Comparison of ENCODE assay signal across 8 cellular contexts in genomic region chr3:112390783-112391641, GRCh38. TPM values are rescaled to one million over a fixed set of nuclear protein-coding genes. Genes with fewer than 3 reads are reported as not detected.
A peak's percentile ranks its signal among the peaks of the same experiment; 100 is the strongest.
DNase-seq lines count a peak whose midpoint lies in the region; ATAC-seq, FAIRE-seq and TF ChIP-seq lines count a peak whose summit lies in the region.

No MANE protein-coding gene starts in this region.

- peaks cover 3% of the 10 kb centered on the region for H3K9me1 ChIP-seq in IMR-90 (ENCODE audit: insufficient read depth, low read length)

- H2AK9ac ChIP-seq in IMR-90 (replicated peaks; ENCODE audit: low read depth, low read length, poor library complexity) = peak overlapping the region; percentile 86

- peak overlapping the region; percentile 99 for H2BK120ac ChIP-seq in IMR-90 (ENCODE audit: low read depth, low read length)

- no peaks in the 10 kb centered on the region for H3K9me3 Mint-ChIP-seq in natural killer cell

- peak overlapping the region; percentile 100 for H2BK5ac ChIP-seq in IMR-90 (ENCODE audit: low read depth, low read length, poor library complexity, severe bottlenecking)

- H2BK15ac ChIP-seq in IMR-90 (ENCODE audit: low read depth, low read length) = peak overlapping the region; percentile 96; the same call in 2 of the 3 replicates

- FAIRE-seq in bronchial epithelial cell (lab: Jason Lieb, UNC) = no peak

- intact Hi-C loops in IMR-90 (cut with micrococcal nuclease) = no loop called here
- intact Hi-C loops in natural killer cell (cut with micrococcal nuclease) = no loop called here
- intact Hi-C loops in right lobe of liver (cut with DNase I) = no loop called here

- H3K27me3 Mint-ChIP-seq in natural killer cell (ENCODE audit: low read depth in 2 of 2) = peaks cover 0 to 6% of the 10 kb centered on the region in 2 donors

- H3K27ac ChIP-seq in IMR-90 (ENCODE audit: insufficient read depth, low read length) (peak overlapping the region; percentile 100), substantia nigra (ENCODE audit: low read depth, low read length, poor library complexity, severe bottlenecking) (peak overlapping the region; percentile 89), right lobe of liver (no peak overlapping the region)

- no peak overlapping the region for H3K27ac Mint-ChIP-seq in natural killer cell

- H2AK5ac ChIP-seq in IMR-90 (ENCODE audit: low read depth, low read length) = peak overlapping the region; percentile 100

- dilution Hi-C loops in IMR-90 (cut with HindIII; ENCODE audit: low sequenced_read_pairs, unreplicated experiment) = no loop called here

- in situ Hi-C loops in IMR-90 (cut with MboI; ENCODE audit: low sequenced_read_pairs) = no loop called here

- H4K20me1 ChIP-seq in IMR-90 (ENCODE audit: insufficient read depth, low read length) = no peaks in the 10 kb centered on the region

- H3K36me3 ChIP-seq in IMR-90 (ENCODE audit: control insufficient read depth, insufficient read depth, low read length) (no peaks in the 10 kb centered on the region), bronchial epithelial cell (ENCODE audit: control insufficient read depth, insufficient read depth, low read length) (no peaks in the 10 kb centered on the region), right lobe of liver (no peaks in the 10 kb centered on the region)

- H3K4me1 Mint-ChIP-seq in natural killer cell = peaks cover 0 to 8% of the 10 kb centered on the region in 2 donors

- H3K4me1 ChIP-seq in IMR-90 (ENCODE audit: control insufficient read depth, insufficient read depth, low read length) = peaks cover 13% of the 10 kb centered on the region
- H3K4me1 ChIP-seq in right lobe of liver = no peaks in the 10 kb centered on the region

- H3K9me3 ChIP-seq in IMR-90 (ENCODE audit: control insufficient read depth, insufficient read depth, low read length) (peaks cover 2% of the 10 kb centered on the region; the same call in 1 of the 2 replicates), right lobe of liver (no peaks in the 10 kb centered on the region)

- H3K4me3 ChIP-seq in IMR-90 (ENCODE audit: insufficient read depth, low read depth, low read length) (no peak overlapping the region), bronchial epithelial cell (ENCODE audit: low read depth, low read length) (no peak overlapping the region), right lobe of liver (no peak overlapping the region)

- H4K8ac ChIP-seq in IMR-90 (ENCODE audit: low read depth in 2 of 2, low read length in 2 of 2) = peak overlapping the region; percentile 87 to 98

- peak overlapping the region; percentile 99 for H3K23ac ChIP-seq in IMR-90 (ENCODE audit: low read depth, low read length)

- peak overlapping the region; percentile 96 for H3K56ac ChIP-seq in IMR-90 (ENCODE audit: extremely low read depth, insufficient read depth, low read length)

- peak overlapping the region; percentile 100 for H4K91ac ChIP-seq in IMR-90 (ENCODE audit: insufficient read depth, low read depth, low read length)

- H3K14ac ChIP-seq in IMR-90 (replicated peaks; ENCODE audit: low read depth, low read length) = peak overlapping the region; percentile 99

- peak overlapping the region; percentile 100 for H2BK20ac ChIP-seq in IMR-90 (ENCODE audit: low read depth, low read length)

- TF ChIP-seq POLR2A in IMR-90 (IDR thresholded peaks at IDR 0.05; ENCODE audit: low read depth, low read length) (no peak; the same call in 1 of the 2 replicates), right lobe of liver (IDR thresholded peaks at IDR 0.05) (no peak)

- POLR2A ChIA-PET in IMR-90 (lab: Charles Lee; ENCODE audit: unreplicated experiment) = interaction anchor here (1.0 kb wide), 1 partner anchor 12 kb away, joined by 3 read pairs; no protein-coding TSS in a partner anchor

- TF ChIP-seq CTCF in IMR-90 (conservative IDR thresholded peaks at IDR 0.05; ENCODE audit: low read depth, low read length) (no peak), bronchial epithelial cell (IDR thresholded peaks at IDR 0.05; ENCODE audit: insufficient read depth, low read length, severe bottlenecking) (no peak), natural killer cell (IDR thresholded peaks at IDR 0.05) (no peak), right lobe of liver (IDR thresholded peaks at IDR 0.05) (no peak)

- peak overlapping the region; percentile 97 for H4K5ac ChIP-seq in IMR-90 (ENCODE audit: low read depth, low read length)

- DNase-seq in GDM1 (lab: John Stamatoyannopoulos, UW) (peak; percentile 48), IMR-90 (peak; percentile 98), bronchial epithelial cell (ENCODE audit: low read depth) (peak; percentile 78), kidney glomerular epithelial cell (lab: John Stamatoyannopoulos, UW) (peak; percentile 96), substantia nigra (lab: John Stamatoyannopoulos, UW) (peak in 43 of 49 donors; percentile 4 to 82 (median 32)), NOMO-1 treated with dmso at 0.1 percent for 144 hours (lab: John Stamatoyannopoulos, UW; ENCODE audit: unreplicated experiment) (no peak), natural killer cell (no peak), right lobe of liver (no peak)

- CTCF ChIA-PET in IMR-90 (lab: Yijun Ruan, JAX) = interaction anchor here (0.6 to 1.2 kb wide), 3 partner anchors 12 to 245 kb away, joined by 3 read pairs; partner anchors contain the start of gene SLC9C1

- no peak overlapping the region for H3K4me3 Mint-ChIP-seq in natural killer cell

- no peaks in the 10 kb centered on the region for H3K79me1 ChIP-seq in IMR-90 (ENCODE audit: low read depth in 1 of 2, low read length in 2 of 2)

- peak overlapping the region; percentile 28; the same call in 1 of the 2 replicates for H3K4me2 ChIP-seq in IMR-90 (ENCODE audit: low read depth, low read length)

- ATAC-seq in IMR-90 (ENCODE audit: low read depth) = peak; percentile 86
- no peak for ATAC-seq in natural killer cell
- ATAC-seq in right lobe of liver = no peak

- peak overlapping the region; percentile 100 for H3K18ac ChIP-seq in IMR-90 (ENCODE audit: low read depth, low read length)

- 0% methylated on average over 1 of the region's 4 CpGs; no CpG with 5 or more reads in 1 of the 2 experiments for WGBS in IMR-90 (ENCODE audit: extremely low coverage in 2 of 2, insufficient read length in 1 of 2), 2 experiments
- WGBS in right lobe of liver (ENCODE audit: insufficient coverage, low coverage, low lambda C conversion rate, missing lambda C conversion rate) = 27% methylated on average over 4 of the region's 4 CpGs

- no peak for TF ChIP-seq RAD21 in IMR-90 (IDR thresholded peaks at IDR 0.05; ENCODE audit: low read length)

- H3K9ac ChIP-seq in IMR-90 (ENCODE audit: low read depth, low read length) = peak overlapping the region; percentile 82

- H3K27me3 ChIP-seq in IMR-90 (ENCODE audit: control insufficient read depth, insufficient read depth, low read length) (no peaks in the 10 kb centered on the region), bronchial epithelial cell (ENCODE audit: control insufficient read depth, insufficient read depth, low read length) (no peaks in the 10 kb centered on the region), right lobe of liver (no peaks in the 10 kb centered on the region)

- no peaks in the 10 kb centered on the region for H3K36me3 Mint-ChIP-seq in natural killer cell

- peak overlapping the region; percentile 89 for H2AFZ ChIP-seq in IMR-90 (replicated peaks; ENCODE audit: low read length, poor library complexity)

- peak overlapping the region; percentile 100 for H3K4ac ChIP-seq in IMR-90 (ENCODE audit: low read depth, low read length)

- BruUV-seq in IMR-90 (replicated peaks; lab: Mats Ljungman, UMichigan) = TSS peak; percentile 93

TF ChIP-seq in IMR-90, 13 proteins besides CTCF, POLR2A, EP300 and RAD21:
- TF ChIP-seq MXI1 (IDR thresholded peaks at IDR 0.05; ENCODE audit: borderline replicate concordance, low read depth, low read length) (no peak), MAFK (IDR thresholded peaks at IDR 0.05; ENCODE audit: low read depth, low read length) (no peak), MAZ (IDR thresholded peaks at IDR 0.05; ENCODE audit: borderline replicate concordance, low read depth, low read length) (peak; percentile 70; the same call in 1 of the 2 replicates), CEBPB (IDR thresholded peaks at IDR 0.05; ENCODE audit: low read depth, low read length) (no peak), NFE2L2 (IDR thresholded peaks at IDR 0.05; ENCODE audit: low read depth, low read length) (no peak), CHD1 (IDR thresholded peaks at IDR 0.05; ENCODE audit: low read depth, low read length) (no peak), FOS (IDR thresholded peaks at IDR 0.05; ENCODE audit: low read depth, low read length) (peak; percentile 41; the same call in 1 of the 2 replicates), RCOR1 (IDR thresholded peaks at IDR 0.05; ENCODE audit: insufficient replicate concordance, low read length) (peak; percentile 37), RFX5 (IDR thresholded peaks at IDR 0.05; ENCODE audit: low read depth, low read length) (no peak), USF2 (IDR thresholded peaks at IDR 0.05; ENCODE audit: low read depth, low read length) (no peak), BHLHE40 (IDR thresholded peaks at IDR 0.05; ENCODE audit: low read depth, low read length) (peak; percentile 71; the same call in 1 of the 2 replicates), SMC3 (IDR thresholded peaks at IDR 0.05; ENCODE audit: low read depth, low read length) (no peak), ELK1 (IDR thresholded peaks at IDR 0.05; ENCODE audit: borderline replicate concordance, low read depth, low read length) (no peak)

RNA-seq across cellular contexts. Expression of gene CD200, which starts 58.1 kb away (rescaled TPM):
- 0.83 and 1.1 TPM in 2 replicates for total RNA-seq in IMR-90 (2012; rRNA removed)
- polyA plus RNA-seq in IMR-90 (2012; rRNA removed) = 1.6 and 1.7 TPM in 2 replicates
- 0.57 and 0.62 TPM in 2 replicates for polyA plus RNA-seq in IMR-90 (2012; cell fraction: cytosol; rRNA removed)
- 0.34 and 3.0 TPM in 2 replicates for polyA plus RNA-seq in IMR-90 (2012; cell fraction: nucleus; rRNA removed; ENCODE audit: low replicate concordance)
- 0.13 and 0.53 TPM in 2 replicates for total RNA-seq in bronchial epithelial cell
- under 1 TPM in 1 of 3 donors, not detected in 2; 0.35 TPM for total RNA-seq in natural killer cell
- total RNA-seq in right lobe of liver = under 1 TPM in 2 of 6 experiments, not detected in 4; 0.25 to 0.40 TPM

Comparison
In these comparisons a context has a peak if more than half of its experiments do, and no peak if none do; other contexts are left out.
1. DNase-seq: peak in GDM1 (single experiment), IMR-90 (single experiment), bronchial epithelial cell (single experiment), kidney glomerular epithelial cell (single experiment) and substantia nigra (43 of 49); none in NOMO-1 treated with dmso at 0.1 percent for 144 hours (single experiment), natural killer cell (single experiment) and right lobe of liver (0 of 3).
2. H3K27ac ChIP-seq: peak in IMR-90 (single experiment) and substantia nigra (single experiment); none in right lobe of liver (0 of 3).